Comparison of ENCODE assay signal across 7 cellular contexts in the genomic region with DNA sequence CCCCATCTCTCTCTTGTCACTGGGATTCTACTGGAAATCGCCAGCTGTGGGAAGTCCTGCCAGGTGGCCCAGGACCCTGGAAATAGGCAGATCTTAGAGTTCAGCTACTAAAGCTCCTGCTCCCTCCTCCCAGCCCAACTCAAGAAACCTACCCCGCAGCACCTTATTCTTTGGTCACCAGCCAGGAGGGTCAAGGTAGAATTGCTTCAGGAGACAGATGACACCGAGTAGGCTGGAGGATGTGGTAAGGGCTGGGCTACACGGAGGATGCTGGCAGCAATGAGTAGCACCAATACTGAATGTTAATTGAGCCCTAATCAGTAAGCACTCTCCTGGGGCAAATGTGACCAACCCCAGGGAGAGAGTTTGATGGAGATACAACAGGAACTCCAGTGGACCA.
"Had no signal": no experiment of that assay in that cellular context is flagged by ENCODE, and none has a peak within 500 bp of the region (broad histone marks: within the 10 kb centered on the region; RNA-seq: fewer than 3 reads in every experiment).

No MANE protein-coding gene starts in this region.

- DNase-seq: H9, HCEC 1CT, HFFc6 had no signal

- H2AFZ ChIP-seq: GM23338 had no signal

- H3K27ac ChIP-seq: HL-60 had no signal

- H3K9me3 Mint-ChIP-seq: HFFc6 had no signal

- H3K27ac Mint-ChIP-seq: GM23338, H9, HFFc6, IgD-negative memory B cell had no signal

- ATAC-seq: GM23338, HepG2 had no signal

- H3K4me3 Mint-ChIP-seq: GM23338, H9, HFFc6, IgD-negative memory B cell had no signal

- H3K4me3 ChIP-seq: GM23338 had no signal

- H3K4me2 ChIP-seq: GM23338 had no signal
